ENCODE assay signal across 7 cellular contexts in genomic region chr2:136994793-136995192, GRCh38.
"Had no signal": no experiment of that assay in that cellular context is flagged by ENCODE, and none has a peak within 500 bp of the region (broad histone marks: within the 10 kb centered on the region; RNA-seq: fewer than 3 reads in every experiment).

No MANE protein-coding gene starts in this region.

- DNase-seq: GDM1, GF-D8 had no signal

- ATAC-seq: GM12878 had no signal

- H3K4me3 ChIP-seq: GM12878 had no signal

- FAIRE-seq: G401.6, GM12878, GM12891, GM18507, GM19239 had no signal
